Comparison of ENCODE assay signal across 8 cellular contexts in the genomic region with DNA sequence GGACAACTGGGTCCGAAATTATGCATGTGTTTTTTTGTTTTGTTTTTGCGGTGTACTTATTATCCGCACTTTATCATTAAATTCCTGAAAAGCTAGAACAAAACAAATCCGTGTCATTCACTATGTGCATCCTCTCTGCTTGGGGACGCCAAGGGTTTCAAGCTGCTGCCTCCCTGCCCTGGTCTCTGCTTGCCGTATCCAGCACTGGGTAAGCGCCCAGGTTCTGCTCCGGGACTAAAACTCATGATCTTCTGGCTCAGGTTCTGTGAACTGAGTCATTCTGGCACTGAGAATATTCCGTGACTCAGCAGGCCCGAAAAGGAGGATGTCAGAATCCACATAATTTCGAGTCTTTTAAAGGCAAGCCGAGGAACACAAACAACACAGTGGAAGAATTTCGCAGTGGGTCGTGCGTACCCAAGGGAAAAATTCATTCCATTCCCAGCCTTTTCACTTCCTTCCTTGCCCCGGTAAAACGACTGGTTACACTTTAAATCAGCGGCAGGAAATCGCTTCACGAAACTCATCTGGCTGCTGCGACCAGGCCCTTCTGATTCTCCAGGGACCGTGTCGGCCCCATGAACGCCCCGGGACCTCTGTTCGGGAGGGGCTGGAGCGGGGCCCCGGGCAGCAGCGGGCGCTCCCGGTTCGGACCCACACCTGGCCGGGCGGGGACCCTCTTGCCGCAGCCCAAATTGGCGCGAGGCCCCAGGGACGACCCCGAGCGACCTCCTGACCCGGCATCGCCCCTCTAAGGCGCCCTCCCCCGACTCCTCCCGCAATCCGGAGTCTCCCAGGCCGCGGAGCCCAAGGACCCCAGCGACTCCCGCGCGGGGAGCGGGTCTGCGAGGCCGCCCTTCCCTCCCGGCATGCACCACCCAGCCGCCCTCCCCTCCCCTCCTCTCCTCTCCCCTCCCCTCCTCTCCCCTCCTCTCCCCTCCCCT. TPM values are rescaled to one million over a fixed set of nuclear protein-coding genes. Genes with fewer than 3 reads are reported as not detected.
A peak's percentile ranks its signal among the peaks of the same experiment; 100 is the strongest.
DNase-seq lines count a peak whose midpoint lies in the region; ATAC-seq and TF ChIP-seq lines count a peak whose summit lies in the region.

No MANE protein-coding gene starts in this region.

- H3K4me1 ChIP-seq in muscle layer of colon (ENCODE audit: insufficient read depth, low read length) (peaks cover 25% of the 10 kb centered on the region), suprapubic skin (peaks cover 39% of the 10 kb centered on the region)

- no peak for TF ChIP-seq POLR2A in suprapubic skin (IDR thresholded peaks at IDR 0.05)

- ATAC-seq in HG02623 (IDR thresholded peaks at IDR 0.05; ENCODE audit: unreplicated experiment) = peak; percentile 18

- H3K36me3 ChIP-seq in muscle layer of colon (ENCODE audit: insufficient read depth, low read length) (no peaks in the 10 kb centered on the region), suprapubic skin (no peaks in the 10 kb centered on the region)

- no peak for TF ChIP-seq EP300 in suprapubic skin (IDR thresholded peaks at IDR 0.05)

- H3K27me3 ChIP-seq in muscle layer of colon (ENCODE audit: control insufficient read depth in 1 of 2, insufficient read depth in 2 of 2, low read length in 2 of 2) (no peaks in the 10 kb centered on the region), suprapubic skin (no peaks in the 10 kb centered on the region)

- peak overlapping the region; percentile 29 for H3K9ac ChIP-seq in muscle layer of colon (ENCODE audit: low read length)

- 0% methylated on average over 38 of the region's 57 CpGs for WGBS in suprapubic skin

- DNase-seq in SHP77 (lab: John Stamatoyannopoulos, UW) = peak; percentile 27 to 70
- no peak for DNase-seq in SHP77 treated with DMSO at 0.1 percent for 48 hours (lab: John Stamatoyannopoulos, UW)
- peak; percentile 37 for DNase-seq in NCI-H2171 (lab: John Stamatoyannopoulos, UW)
- peak; percentile 8 for DNase-seq in activated T-cell treated with anti-CD3 and anti-CD28 coated beads for 4 hours
- DNase-seq in fibroblast of mammary gland (ENCODE audit: low read depth) = peak; percentile 99
- peak; percentile 91 to 92 for DNase-seq in suprapubic skin (ENCODE audit: low spot score in 2 of 2)

- no peaks in the 10 kb centered on the region for H3K9me3 ChIP-seq in muscle layer of colon (ENCODE audit: low read length)
- H3K9me3 ChIP-seq in suprapubic skin = no peaks in the 10 kb centered on the region

- peak overlapping the region; percentile 53 for H3K4me3 ChIP-seq in fibroblast of mammary gland (ENCODE audit: control insufficient read depth, low read depth, low read length)
- peak overlapping the region; percentile 51 to 76 for H3K4me3 ChIP-seq in muscle layer of colon (ENCODE audit: low read depth in 1 of 2, low read length in 2 of 2)
- peak overlapping the region; percentile 82 for H3K4me3 ChIP-seq in suprapubic skin

- H3K27ac ChIP-seq in muscle layer of colon (ENCODE audit: low read depth, low read length) = peak overlapping the region; percentile 97
- H3K27ac ChIP-seq in suprapubic skin = peak overlapping the region; percentile 100

- TF ChIP-seq CTCF in fibroblast of mammary gland (conservative IDR thresholded peaks at IDR 0.05; ENCODE audit: control insufficient read depth, insufficient read depth, low read depth, low read length) (no peak), suprapubic skin (IDR thresholded peaks at IDR 0.05) (no peak)

RNA-seq across cellular contexts. Expression of a gene that starts 0.7 kb away (rescaled TPM):
- 100 to 1,000 TPM in 1 of 4 donors, 10 to 100 TPM in 3; 58.3 to 124 (median 77.6) TPM for total RNA-seq in suprapubic skin
